1 cellular context compared by ENCODE assay signal in genomic region chr20:1302578-1303541, GRCh38.
TF ChIP-seq lines count a peak whose summit lies in the region.

No MANE protein-coding gene starts in this region.

TF ChIP-seq in GM12878, 131 proteins besides CTCF, POLR2A, EP300 and RAD21 (continued from another document):
- TF ChIP-seq SKIL (IDR thresholded peaks at IDR 0.05; ENCODE audit: low read depth, poor library complexity, severe bottlenecking): no peak
- no peak for TF ChIP-seq ETV6 (conservative IDR thresholded peaks at IDR 0.05 in 1 of 2, IDR thresholded peaks at IDR 0.05 in 1 of 2; ENCODE audit: borderline replicate concordance in 1 of 2, low read depth in 1 of 2)
- no peak for TF ChIP-seq MTA3 (IDR thresholded peaks at IDR 0.05; ENCODE audit: borderline replicate concordance, low read length)
- no peak for TF ChIP-seq ZBED1 (IDR thresholded peaks at IDR 0.05; ENCODE audit: borderline replicate concordance)
- TF ChIP-seq POLR2AphosphoS2 (IDR thresholded peaks at IDR 0.05; ENCODE audit: low read depth, low read length): no peak
- no peak for TF ChIP-seq BHLHE40 (IDR thresholded peaks at IDR 0.05; ENCODE audit: borderline replicate concordance in 1 of 2, low read depth in 2 of 2, low read length in 1 of 2)
- TF ChIP-seq CHD2 (IDR thresholded peaks at IDR 0.05; ENCODE audit: borderline replicate concordance, low read depth, low read length): no peak
- TF ChIP-seq NR2C2 (IDR thresholded peaks at IDR 0.05; ENCODE audit: borderline replicate concordance, control insufficient read depth, insufficient read length, low read depth): no peak
- TF ChIP-seq CEBPZ (IDR thresholded peaks at IDR 0.05; ENCODE audit: low read depth, low read length): no peak
- no peak for TF ChIP-seq RAD51 (IDR thresholded peaks at IDR 0.05)
- no peak for TF ChIP-seq ZNF274 (IDR thresholded peaks at IDR 0.05; ENCODE audit: insufficient read depth, insufficient read length)
- TF ChIP-seq SIN3A (IDR thresholded peaks at IDR 0.05; ENCODE audit: low read depth, low read length): no peak
